In the genomic region with DNA sequence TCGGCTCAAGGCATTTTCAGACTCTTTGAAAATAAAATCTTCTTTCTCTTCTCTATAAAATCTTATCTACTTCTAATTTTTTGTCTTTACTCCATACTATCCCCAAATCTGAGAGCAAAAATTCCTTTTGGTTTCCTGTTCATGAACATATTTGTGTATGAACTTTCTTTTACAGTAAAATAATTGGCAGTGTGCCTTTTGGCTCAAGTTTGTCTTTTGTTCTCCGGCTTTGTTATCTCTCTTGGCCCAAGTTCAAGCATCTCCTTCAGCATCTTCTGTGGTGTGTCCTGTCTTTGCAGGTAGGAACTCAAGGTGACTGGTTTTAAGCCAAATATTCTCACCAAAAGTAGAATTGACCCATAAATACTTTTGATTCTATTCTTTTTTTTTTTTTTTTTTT, we compare ENCODE assay signal across 36 cellular contexts.
"Had no signal": no experiment of that assay in that cellular context is flagged by ENCODE, and none has a peak within 500 bp of the region (broad histone marks: within the 10 kb centered on the region; RNA-seq: fewer than 3 reads in every experiment).

No MANE protein-coding gene starts in this region.

- H3K27ac ChIP-seq: adrenal gland, coronary artery, dorsolateral prefrontal cortex, foreskin keratinocyte, gastrocnemius medialis, heart left ventricle, WERI-Rb-1 had no signal

- H3K36me3 Mint-ChIP-seq: activated CD4-positive, alpha-beta memory T cell treated with anti-CD3 and anti-CD28 coated beads for 36 hours; activated CD8-positive, alpha-beta memory T cell treated with anti-CD3 and anti-CD28 coated beads, Interleukin-2, amount 10 ng/mL, durations not matched to agents 7 days and 5 days; activated naive CD4-positive, alpha-beta T cell treated with anti-CD3 and anti-CD28 coated beads, Interleukin-2, amount 50 U/mL, for 24 hours; activated naive CD8-positive, alpha-beta T cell treated with anti-CD3 and anti-CD28 coated beads for 36 hours; brain had no signal

- H3K4me1 ChIP-seq: adrenal gland, foreskin keratinocyte, gastrocnemius medialis, heart left ventricle had no signal

- DNase-seq: activated B cell treated with CpG ODN at 0.5 μM for 24 hours; activated CD4-positive, alpha-beta memory T cell treated with anti-CD3 and anti-CD28 coated beads for 36 hours; activated CD4-positive, alpha-beta T cell treated with anti-CD3 and anti-CD28 coated beads for 36 hours; activated CD4-positive, alpha-beta T cell treated with anti-CD3 and anti-CD28 coated beads, Interleukin-2, amount 10 ng/mL, durations not matched to agents 24 days and 14 days; activated CD8-positive, alpha-beta memory T cell treated with anti-CD3 and anti-CD28 coated beads, Interleukin-2, amount 10 ng/mL, durations not matched to agents 7 days and 5 days; activated CD8-positive, alpha-beta memory T cell treated with anti-CD3 and anti-CD28 coated beads, Interleukin-2, amount 50 U/mL, for 4 hours; activated CD8-positive, alpha-beta T cell treated with anti-CD3 and anti-CD28 coated beads, Interleukin-2, amount 10 ng/mL, durations not matched to agents 7 days and 5 days; activated effector memory CD4-positive, alpha-beta T cell treated with anti-CD3 and anti-CD28 coated beads, Interleukin-2, amount 50 U/mL, for 16 hours; activated naive CD4-positive, alpha-beta T cell treated with anti-CD3 and anti-CD28 coated beads for 36 hours; activated naive CD8-positive, alpha-beta T cell treated with anti-CD3 and anti-CD28 coated beads for 36 hours; activated naive CD8-positive, alpha-beta T cell treated with anti-CD3 and anti-CD28 coated beads, Interleukin-2, amount 50 U/mL, for 24 hours; activated T-cell treated with anti-CD3 and anti-CD28 coated beads, Interleukin-2, amount 50 U/mL, for 1 hour; activated T-cell treated with anti-CD3 and anti-CD28 coated beads, Interleukin-2, amount 50 U/mL, for 48 hours; adrenal gland; amygdala; aorta; dorsolateral prefrontal cortex; effector memory CD4-positive, alpha-beta T cell; endodermal cell; foreskin keratinocyte; gastrocnemius medialis; glutamatergic neuron; heart left ventricle; T-helper 1 cell; T-helper 17 cell; T1000; WERI-Rb-1 had no signal

- H3K36me3 ChIP-seq: adrenal gland, gastrocnemius medialis, heart left ventricle, WERI-Rb-1 had no signal

- H3K4me3 Mint-ChIP-seq: activated B cell treated with CpG ODN at 0.5 μM for 24 hours; activated CD4-positive, alpha-beta memory T cell treated with anti-CD3 and anti-CD28 coated beads for 36 hours; activated CD4-positive, alpha-beta T cell treated with anti-CD3 and anti-CD28 coated beads for 36 hours; activated CD4-positive, alpha-beta T cell treated with anti-CD3 and anti-CD28 coated beads, Interleukin-2, amount 10 ng/mL, durations not matched to agents 24 days and 14 days; activated CD8-positive, alpha-beta memory T cell treated with anti-CD3 and anti-CD28 coated beads, Interleukin-2, amount 10 ng/mL, durations not matched to agents 7 days and 5 days; activated CD8-positive, alpha-beta T cell treated with anti-CD3 and anti-CD28 coated beads, Interleukin-2, amount 10 ng/mL, durations not matched to agents 7 days and 5 days; activated naive CD4-positive, alpha-beta T cell treated with anti-CD3 and anti-CD28 coated beads for 36 hours; activated naive CD4-positive, alpha-beta T cell treated with anti-CD3 and anti-CD28 coated beads, Interleukin-2, amount 50 U/mL, for 24 hours; activated naive CD8-positive, alpha-beta T cell treated with anti-CD3 and anti-CD28 coated beads for 36 hours; activated naive CD8-positive, alpha-beta T cell treated with anti-CD3 and anti-CD28 coated beads, Interleukin-2, amount 50 U/mL, for 24 hours; activated T-helper 1 cell treated with anti-CD3 and anti-CD28 coated beads, Interleukin-12 subunit alpha, Interleukin-12 subunit beta, Interleukin-2, Interleukin-4 antibody, amounts not matched to agents 30 ng/mL and 10 ng/mL and 1 ng/mL, durations not matched to agents 14 hours and 24 hours and 36 hours; brain; central memory CD8-positive, alpha-beta T cell; dendritic cell treated with granulocyte-macrophage colony-stimulating factor and Interleukin-4, amounts not matched to agents 40 ng/mL and 50 ng/mL, for 4 days; endodermal cell; T-helper 17 cell; T-helper 2 cell treated with Interferon-gamma antibody and Interleukin-4, amounts not matched to agents 5 μg/mL and 100 μg/mL, for 36 hours had no signal

- H3K4me1 Mint-ChIP-seq: activated B cell treated with CpG ODN at 0.5 μM for 24 hours; activated CD4-positive, alpha-beta T cell treated with anti-CD3 and anti-CD28 coated beads for 36 hours; activated CD4-positive, alpha-beta T cell treated with anti-CD3 and anti-CD28 coated beads, Interleukin-2, amount 10 ng/mL, durations not matched to agents 24 days and 14 days; activated CD8-positive, alpha-beta memory T cell treated with anti-CD3 and anti-CD28 coated beads, Interleukin-2, amount 10 ng/mL, durations not matched to agents 7 days and 5 days; activated naive CD4-positive, alpha-beta T cell treated with anti-CD3 and anti-CD28 coated beads, Interleukin-2, amount 50 U/mL, for 24 hours; activated naive CD8-positive, alpha-beta T cell treated with anti-CD3 and anti-CD28 coated beads for 36 hours; activated naive CD8-positive, alpha-beta T cell treated with anti-CD3 and anti-CD28 coated beads, Interleukin-2, amount 50 U/mL, for 24 hours; central memory CD8-positive, alpha-beta T cell; endodermal cell; T-helper 17 cell had no signal

- H3K9me3 ChIP-seq: adrenal gland, gastrocnemius medialis, heart left ventricle had no signal

- H3K27me3 ChIP-seq: adrenal gland, dorsolateral prefrontal cortex, foreskin keratinocyte, gastrocnemius medialis, heart left ventricle had no signal

- FAIRE-seq: bronchial epithelial cell had no signal

- H3K4me3 ChIP-seq: adrenal gland, coronary artery, dorsolateral prefrontal cortex, gastrocnemius medialis, heart left ventricle had no signal

- H3K27me3 Mint-ChIP-seq: activated B cell treated with CpG ODN at 0.5 μM for 24 hours; activated CD4-positive, alpha-beta memory T cell treated with anti-CD3 and anti-CD28 coated beads for 36 hours; activated CD4-positive, alpha-beta T cell treated with anti-CD3 and anti-CD28 coated beads for 36 hours; activated CD4-positive, alpha-beta T cell treated with anti-CD3 and anti-CD28 coated beads, Interleukin-2, amount 10 ng/mL, durations not matched to agents 24 days and 14 days; activated CD8-positive, alpha-beta memory T cell treated with anti-CD3 and anti-CD28 coated beads, Interleukin-2, amount 10 ng/mL, durations not matched to agents 7 days and 5 days; activated naive CD4-positive, alpha-beta T cell treated with anti-CD3 and anti-CD28 coated beads, Interleukin-2, amount 50 U/mL, for 24 hours; activated naive CD8-positive, alpha-beta T cell treated with anti-CD3 and anti-CD28 coated beads for 36 hours; activated naive CD8-positive, alpha-beta T cell treated with anti-CD3 and anti-CD28 coated beads, Interleukin-2, amount 50 U/mL, for 24 hours; central memory CD8-positive, alpha-beta T cell; dendritic cell treated with granulocyte-macrophage colony-stimulating factor and Interleukin-4, amounts not matched to agents 40 ng/mL and 50 ng/mL, for 4 days; T-helper 17 cell had no signal

- H3K9me3 Mint-ChIP-seq: activated CD4-positive, alpha-beta T cell treated with anti-CD3 and anti-CD28 coated beads, Interleukin-2, amount 10 ng/mL, durations not matched to agents 24 days and 14 days; activated naive CD4-positive, alpha-beta T cell treated with anti-CD3 and anti-CD28 coated beads, Interleukin-2, amount 50 U/mL, for 24 hours; activated naive CD8-positive, alpha-beta T cell treated with anti-CD3 and anti-CD28 coated beads, Interleukin-2, amount 50 U/mL, for 24 hours; dendritic cell treated with granulocyte-macrophage colony-stimulating factor and Interleukin-4, amounts not matched to agents 40 ng/mL and 50 ng/mL, for 4 days; endodermal cell had no signal

- H3K27ac Mint-ChIP-seq: activated B cell treated with CpG ODN at 0.5 μM for 24 hours; activated CD4-positive, alpha-beta memory T cell treated with anti-CD3 and anti-CD28 coated beads for 36 hours; activated CD4-positive, alpha-beta T cell treated with anti-CD3 and anti-CD28 coated beads for 36 hours; activated CD4-positive, alpha-beta T cell treated with anti-CD3 and anti-CD28 coated beads, Interleukin-2, amount 10 ng/mL, durations not matched to agents 24 days and 14 days; activated CD8-positive, alpha-beta memory T cell treated with anti-CD3 and anti-CD28 coated beads, Interleukin-2, amount 10 ng/mL, durations not matched to agents 7 days and 5 days; activated CD8-positive, alpha-beta T cell treated with anti-CD3 and anti-CD28 coated beads, Interleukin-2, amount 10 ng/mL, durations not matched to agents 7 days and 5 days; activated naive CD4-positive, alpha-beta T cell treated with anti-CD3 and anti-CD28 coated beads for 36 hours; activated naive CD4-positive, alpha-beta T cell treated with anti-CD3 and anti-CD28 coated beads, Interleukin-2, amount 50 U/mL, for 24 hours; activated naive CD8-positive, alpha-beta T cell treated with anti-CD3 and anti-CD28 coated beads for 36 hours; activated naive CD8-positive, alpha-beta T cell treated with anti-CD3 and anti-CD28 coated beads, Interleukin-2, amount 50 U/mL, for 24 hours; activated T-helper 1 cell treated with anti-CD3 and anti-CD28 coated beads, Interleukin-12 subunit alpha, Interleukin-12 subunit beta, Interleukin-2, Interleukin-4 antibody, amounts not matched to agents 30 ng/mL and 10 ng/mL and 1 ng/mL, durations not matched to agents 14 hours and 24 hours and 36 hours; activated T-helper 2 cell treated with anti-CD3 and anti-CD28 coated beads, Interferon-gamma antibody, Interleukin-2, Interleukin-4, amounts not matched to agents 10 μg/mL and 5 μg/mL and 100 μg/mL, durations not matched to agents 14 hours and 24 hours and 36 hours; brain; dendritic cell treated with granulocyte-macrophage colony-stimulating factor and Interleukin-4, amounts not matched to agents 40 ng/mL and 50 ng/mL, for 4 days; endodermal cell; T-helper 17 cell; T-helper 2 cell treated with Interferon-gamma antibody and Interleukin-4, amounts not matched to agents 5 μg/mL and 100 μg/mL, for 36 hours had no signal
